In the genomic region with DNA sequence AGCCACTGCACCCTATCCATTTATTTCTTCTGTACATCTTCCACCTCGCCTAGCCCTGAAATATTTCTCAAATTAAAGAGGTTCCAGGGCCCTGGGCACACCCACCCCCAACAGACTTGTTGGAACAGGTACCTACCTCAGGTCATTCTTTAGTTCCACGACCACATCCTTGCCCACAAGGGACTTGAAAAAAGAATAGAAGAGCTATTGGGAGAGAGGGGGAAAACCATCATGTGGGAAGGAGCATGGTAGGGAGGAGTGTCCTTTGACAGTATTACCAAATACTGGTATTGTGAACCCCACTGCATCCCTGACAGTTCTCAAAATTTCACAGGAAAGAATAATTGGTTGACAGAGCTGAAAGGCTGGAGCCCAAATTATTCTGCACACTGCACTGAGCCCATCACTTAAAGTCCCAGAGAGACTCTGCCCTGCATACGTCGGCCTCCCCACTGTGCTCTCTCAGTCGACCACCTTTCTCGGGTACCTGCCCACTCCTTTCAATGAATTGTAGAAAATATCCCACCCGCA, we compare ENCODE assay signal across 8 cellular contexts. TPM values are rescaled to one million over a fixed set of nuclear protein-coding genes. Genes with fewer than 3 reads are reported as not detected.
DNase-seq lines count a peak whose midpoint lies in the region; ATAC-seq, FAIRE-seq and TF ChIP-seq lines count a peak whose summit lies in the region.

No MANE protein-coding gene starts in this region.

- in situ Hi-C loops in GM13977 (cut with MboI; ENCODE audit: low pct_unique_long_range_greater_than_20kb, low sequenced_read_pairs, unreplicated experiment): no loop called here

- no peak for TF ChIP-seq POLR2A in suprapubic skin (IDR thresholded peaks at IDR 0.05)

- peaks cover 24% of the 10 kb centered on the region for H3K4me1 Mint-ChIP-seq in activated naive CD8-positive, alpha-beta T cell treated with anti-CD3 and anti-CD28 coated beads, Interleukin-2, amount 50 U/mL, for 24 hours

- ATAC-seq in HG02943 (IDR thresholded peaks at IDR 0.05; ENCODE audit: low read depth, unreplicated experiment): peak; percentile 20
- peak; percentile 37 for ATAC-seq in activated naive CD8-positive, alpha-beta T cell treated with anti-CD3 and anti-CD28 coated beads, Interleukin-2, amount 50 U/mL, for 24 hours
- ATAC-seq in GM18867 (IDR thresholded peaks at IDR 0.05; ENCODE audit: unreplicated experiment): no peak

- H3K27me3 Mint-ChIP-seq in activated naive CD8-positive, alpha-beta T cell treated with anti-CD3 and anti-CD28 coated beads, Interleukin-2, amount 50 U/mL, for 24 hours: no peaks in the 10 kb centered on the region

- H3K27ac Mint-ChIP-seq in activated naive CD8-positive, alpha-beta T cell treated with anti-CD3 and anti-CD28 coated beads, Interleukin-2, amount 50 U/mL, for 24 hours: peak overlapping the region; percentile 97

- H3K9ac ChIP-seq in kidney (ENCODE audit: low read length in 2 of 2): peak overlapping the region; percentile 97 to 99

- TF ChIP-seq EP300 in suprapubic skin (IDR thresholded peaks at IDR 0.05): no peak

- H3K9me3 Mint-ChIP-seq in activated naive CD8-positive, alpha-beta T cell treated with anti-CD3 and anti-CD28 coated beads, Interleukin-2, amount 50 U/mL, for 24 hours: no peaks in the 10 kb centered on the region

- peak overlapping the region; percentile 72 for H3K4me3 ChIP-seq in BJ (ENCODE audit: low read depth, low read length)
- peak overlapping the region; percentile 83 to 94 for H3K4me3 ChIP-seq in kidney (ENCODE audit: low read length in 2 of 2)
- H3K4me3 ChIP-seq in suprapubic skin: peak overlapping the region; percentile 73

- H3K9me3 ChIP-seq in kidney (ENCODE audit: control insufficient read depth in 1 of 2, low read length in 2 of 2) (no peaks in the 10 kb centered on the region), suprapubic skin (no peaks in the 10 kb centered on the region)

- H3K27me3 ChIP-seq in BJ (ENCODE audit: control insufficient read depth, insufficient read depth, low read length) (no peaks in the 10 kb centered on the region), suprapubic skin (no peaks in the 10 kb centered on the region)

- CTCF ChIA-PET in BJ (lab: Yijun Ruan, JAX): interaction anchor here (1.4 to 2.8 kb wide), 3 partner anchors 10 to 15 kb away, joined by 3 to 12 read pairs (median 5); partner anchors contain the start of gene VARS1

- FAIRE-seq in kidney (lab: Jason Lieb, UNC): no peak

- DNase-seq in BJ (ENCODE audit: low read depth) (no peak), kidney (no peak), suprapubic skin (ENCODE audit: low spot score in 2 of 2) (no peak), GM13977 (ENCODE audit: low spot score) (no peak), SKM-1 treated with dmso at 0.1 percent for 144 hours (lab: John Stamatoyannopoulos, UW; ENCODE audit: unreplicated experiment) (no peak)
- DNase-seq in activated naive CD8-positive, alpha-beta T cell treated with anti-CD3 and anti-CD28 coated beads, Interleukin-2, amount 50 U/mL, for 24 hours: no peak

- H3K27ac ChIP-seq in kidney (ENCODE audit: low read depth in 2 of 2, low read length in 2 of 2) (peak overlapping the region; percentile 95 to 96), suprapubic skin (peak overlapping the region; percentile 93)

- H3K36me3 ChIP-seq in BJ (ENCODE audit: control insufficient read depth, insufficient read depth, low read length) (no peaks in the 10 kb centered on the region), kidney (ENCODE audit: control insufficient read depth in 1 of 2, insufficient read depth in 2 of 2, low read length in 2 of 2) (no peaks in the 10 kb centered on the region), suprapubic skin (peaks cover 5% of the 10 kb centered on the region)

- H3K4me3 Mint-ChIP-seq in activated naive CD8-positive, alpha-beta T cell treated with anti-CD3 and anti-CD28 coated beads, Interleukin-2, amount 50 U/mL, for 24 hours: peak overlapping the region; percentile 98

- POLR2A ChIA-PET in BJ (lab: Charles Lee): interaction anchor here (0.6 to 1.0 kb wide), 4 partner anchors 9 to 28 kb away, joined by 3 to 9 read pairs (median 4); partner anchors contain the start of genes HSPA1A, HSPA1B and HSPA1L

- H3K4me1 ChIP-seq in kidney (ENCODE audit: control insufficient read depth in 1 of 2, insufficient read depth in 1 of 2, low read depth in 1 of 2, low read length in 2 of 2) (peaks cover 3 to 4% of the 10 kb centered on the region in 2 donors), suprapubic skin (peaks cover 18% of the 10 kb centered on the region)

- peaks cover 23% of the 10 kb centered on the region for H3K36me3 Mint-ChIP-seq in activated naive CD8-positive, alpha-beta T cell treated with anti-CD3 and anti-CD28 coated beads, Interleukin-2, amount 50 U/mL, for 24 hours (ENCODE audit: low read depth)

- TF ChIP-seq CTCF in BJ (IDR thresholded peaks at IDR 0.05; ENCODE audit: insufficient read depth, low read depth, low read length): no peak
- no peak for TF ChIP-seq CTCF in kidney (IDR thresholded peaks at IDR 0.05; ENCODE audit: borderline replicate concordance, extremely low read depth, insufficient read depth)
- no peak for TF ChIP-seq CTCF in suprapubic skin (IDR thresholded peaks at IDR 0.05)
- no peak for TF ChIP-seq CTCF in GM13977 (IDR thresholded peaks at IDR 0.05; ENCODE audit: extremely low read depth, insufficient read depth, missing control alignments)

- WGBS in suprapubic skin: 11% methylated on average over 7 of the region's 7 CpGs

- intact Hi-C loops in kidney (cut with DNase I): no loop called here

RNA-seq across cellular contexts. Expression of gene LSM2, which starts 0.8 kb away (rescaled TPM):
- polyA plus RNA-seq in BJ (2011; rRNA removed) (40.3 and 43.5 TPM in 2 replicates), kidney (ENCODE audit: insufficient read depth, low read depth, low replicate concordance) (70.6 TPM)
- polyA minus RNA-seq in BJ (2011; rRNA and poly(A)+ RNA removed): 22.2 and 25.1 TPM in 2 replicates
- total RNA-seq in kidney (41.6 TPM), suprapubic skin (10 to 100 TPM; 21.7 to 39.5 (median 30.2) TPM)

RNA-seq across cellular contexts. Expression of gene HSPA1L, which starts 9.1 kb away (rescaled TPM):
- polyA plus RNA-seq in BJ (2011; rRNA removed) (0.90 and 0.99 TPM in 2 replicates), kidney (ENCODE audit: insufficient read depth, low read depth, low replicate concordance) (2.3 TPM)
- 0.57 and 1.6 TPM in 2 replicates for polyA minus RNA-seq in BJ (2011; rRNA and poly(A)+ RNA removed)
- total RNA-seq in kidney (1.7 TPM), suprapubic skin (1 to 10 TPM in 3 of 4 donors, under 1 TPM in 1; 0.83 to 3.1 (median 1.8) TPM)

RNA-seq across cellular contexts. Expression of gene HSPA1A, which starts 9.3 kb away (rescaled TPM):
- polyA plus RNA-seq in BJ (2011; rRNA removed) (57.7 and 98.6 TPM in 2 replicates), kidney (ENCODE audit: insufficient read depth, low read depth, low replicate concordance) (209 TPM)
- polyA minus RNA-seq in BJ (2011; rRNA and poly(A)+ RNA removed): 44.0 and 48.6 TPM in 2 replicates
- total RNA-seq in kidney (133 TPM), suprapubic skin (100 to 1,000 TPM; 200 to 464 (median 408) TPM)

RNA-seq across cellular contexts. Expression of gene VARS1, which starts 10.5 kb away (rescaled TPM):
- polyA plus RNA-seq in BJ (2011; rRNA removed) (10.9 and 33.9 TPM in 2 replicates), kidney (ENCODE audit: insufficient read depth, low read depth, low replicate concordance) (30.3 TPM)
- 41.2 and 76.9 TPM in 2 replicates for polyA minus RNA-seq in BJ (2011; rRNA and poly(A)+ RNA removed)
- total RNA-seq in kidney (79.0 TPM), suprapubic skin (10 to 100 TPM; 48.8 to 60.0 (median 59.1) TPM)

RNA-seq across cellular contexts. Expression of gene HSPA1B, which starts 21.5 kb away (rescaled TPM):
- 20.9 and 42.8 TPM in 2 replicates for polyA plus RNA-seq in BJ (2011; rRNA removed)
- 34.9 and 44.1 TPM in 2 replicates for polyA minus RNA-seq in BJ (2011; rRNA and poly(A)+ RNA removed)
- 142 TPM for total RNA-seq in kidney
- 175 TPM for polyA plus RNA-seq in kidney (ENCODE audit: insufficient read depth, low read depth, low replicate concordance)
- 100 to 1,000 TPM; 243 to 686 (median 558) TPM for total RNA-seq in suprapubic skin
